19 cellular contexts compared by ENCODE assay signal in genomic region chr18:49597152-49597551, GRCh38. TPM values are rescaled to one million over a fixed set of nuclear protein-coding genes. Genes with fewer than 3 reads are reported as not detected.
DNase-seq lines count a peak whose midpoint lies in the region; ATAC-seq and TF ChIP-seq lines count a peak whose summit lies in the region.
"Had no signal": no experiment of that assay in that cellular context is flagged by ENCODE, and none has a peak within 500 bp of the region (broad histone marks: within the 10 kb centered on the region; RNA-seq: fewer than 3 reads in every experiment).

No MANE protein-coding gene starts in this region.

- peaks cover 11% of the 10 kb centered on the region for H3K4me1 Mint-ChIP-seq in GM23338
- H3K4me1 Mint-ChIP-seq: immature natural killer cell had no signal

- H3K79me1 ChIP-seq in mesendoderm (ENCODE audit: low read length), result no peaks in the 10 kb centered on the region

- H3K4me2 ChIP-seq in GM23338, result no peak overlapping the region
- H3K4me2 ChIP-seq in mesendoderm (ENCODE audit: low read length), result no peak overlapping the region

- no peaks in the 10 kb centered on the region for H3F3A ChIP-seq in GM23338 (replicated peaks; ENCODE audit: low read depth)

- no peak overlapping the region for H2BK15ac ChIP-seq in mesendoderm (replicated peaks; ENCODE audit: low read depth)

- no peaks in the 10 kb centered on the region for H3K9me3 Mint-ChIP-seq in GM23338
- H3K9me3 Mint-ChIP-seq: natural killer cell treated with Interleukin-12 subunit alpha and Interleukin-12 subunit beta and Interleukin-15 and Interleukin-18, amount 100 ng/mL, for 72 hours had no signal

- no peak overlapping the region for H3K4me3 ChIP-seq in GM23338
- H3K4me3 ChIP-seq in mesendoderm (ENCODE audit: low read length), result no peak overlapping the region
- H3K4me3 ChIP-seq: upper lobe of right lung had no signal

- H2BK5ac ChIP-seq in mesendoderm (ENCODE audit: low read length), result no peak overlapping the region

- H3K79me2 ChIP-seq in GM23338 (replicated peaks; ENCODE audit: insufficient read depth) (no peaks in the 10 kb centered on the region), mesendoderm (ENCODE audit: control insufficient read depth, insufficient read depth, low read length) (no peaks in the 10 kb centered on the region)

- no peak overlapping the region for H3K9ac ChIP-seq in mesendoderm (ENCODE audit: low read length)

- H3K56ac ChIP-seq in mesendoderm (ENCODE audit: low read length), result no peak overlapping the region

- H3K27me3 ChIP-seq in GM23338 (ENCODE audit: insufficient read depth), result no peaks in the 10 kb centered on the region
- no peaks in the 10 kb centered on the region for H3K27me3 ChIP-seq in mesendoderm (ENCODE audit: insufficient read depth, low read length, poor library complexity)
- H3K27me3 ChIP-seq: BE2C, upper lobe of right lung had no signal

- H2AK5ac ChIP-seq in mesendoderm (ENCODE audit: low read length), result no peak overlapping the region

- no peak overlapping the region for H3K4ac ChIP-seq in mesendoderm (ENCODE audit: low read depth, low read length)

- no peak overlapping the region for H3K23ac ChIP-seq in mesendoderm (ENCODE audit: low read length)

- peak; percentile 31; the same call in 1 of the 3 replicates for ATAC-seq in GM23338
- ATAC-seq: natural killer cell treated with Interleukin-12 subunit alpha and Interleukin-12 subunit beta and Interleukin-15 and Interleukin-18, amount 100 ng/mL, for 72 hours; stimulated activated naive CD8-positive, alpha-beta T cell treated with anti-CD3 and anti-CD28 coated beads, Interleukin-15, Interleukin-2, amounts not matched to agents 100 U/mL and 50 U/mL, for 24 hours; upper lobe of right lung had no signal

- H4K5ac ChIP-seq in mesendoderm (ENCODE audit: low read length), result no peak overlapping the region

- peak; percentile 32 for DNase-seq in GM23338 (ENCODE audit: low spot score)
- DNase-seq in NCI-H1092 treated with DMSO at 0.1 percent for 48 hours (lab: John Stamatoyannopoulos, UW), result peak; percentile 90
- DNase-seq in NCI-H774 (lab: John Stamatoyannopoulos, UW), result peak; percentile 71
- DNase-seq in mesendoderm, result peak; percentile 71
- no peak for DNase-seq in GOT3 (lab: John Stamatoyannopoulos, UW)
- DNase-seq in GM19238 (ENCODE audit: insufficient read length, low spot score), result no peak
- DNase-seq in MV-4-11 (lab: John Stamatoyannopoulos, UW), result no peak
- no peak for DNase-seq in activated CD4-positive, alpha-beta T cell treated with anti-CD3 and anti-CD28 coated beads, Interleukin-2, amount 50 U/mL, for 48 hours
- DNase-seq: activated CD4-positive, alpha-beta T cell treated with anti-CD3 and anti-CD28 coated beads for 4 hours; activated naive CD4-positive, alpha-beta T cell treated with Interleukin-2 at 50 U/mL for 16 hours; immature natural killer cell; KG1; stimulated activated CD4-positive, alpha-beta T cell treated with anti-CD3 and anti-CD28 coated beads, Interleukin-15, amount 100 ng/mL, for 24 hours; stimulated activated naive CD8-positive, alpha-beta T cell treated with anti-CD3 and anti-CD28 coated beads, Interleukin-15, Interleukin-2, amounts not matched to agents 100 U/mL and 50 U/mL, for 24 hours; upper lobe of right lung had no signal

- H4K20me1 ChIP-seq in GM23338 (replicated peaks; ENCODE audit: insufficient read depth), result no peaks in the 10 kb centered on the region

- H3K9me2 ChIP-seq in GM23338 (ENCODE audit: insufficient read depth), result no peaks in the 10 kb centered on the region; the same call in 1 of the 2 replicates

- no peak overlapping the region for H3K4me3 Mint-ChIP-seq in GM23338
- H3K4me3 Mint-ChIP-seq: immature natural killer cell; natural killer cell treated with Interleukin-12 subunit alpha and Interleukin-12 subunit beta and Interleukin-15 and Interleukin-18, amount 100 ng/mL, for 72 hours had no signal

- H4K8ac ChIP-seq in mesendoderm (ENCODE audit: low read depth, low read length), result no peak overlapping the region

- no peak overlapping the region for H2AFZ ChIP-seq in GM23338

- H3K36me3 ChIP-seq in GM23338 (ENCODE audit: insufficient read depth) (no peaks in the 10 kb centered on the region), mesendoderm (ENCODE audit: control insufficient read depth, insufficient read depth, low read length) (no peaks in the 10 kb centered on the region)
- H3K36me3 ChIP-seq: BE2C, upper lobe of right lung had no signal

- no peak overlapping the region for H3K18ac ChIP-seq in mesendoderm (ENCODE audit: low read length)

- no peak overlapping the region for H2BK120ac ChIP-seq in mesendoderm (ENCODE audit: low read depth, low read length)

- H3K36me3 Mint-ChIP-seq in GM23338 (ENCODE audit: low read depth), result no peaks in the 10 kb centered on the region
- H3K36me3 Mint-ChIP-seq: immature natural killer cell; natural killer cell treated with Interleukin-12 subunit alpha and Interleukin-12 subunit beta and Interleukin-15 and Interleukin-18, amount 100 ng/mL, for 72 hours had no signal

- H3K27me3 Mint-ChIP-seq in GM23338 (ENCODE audit: insufficient read depth, low read depth, poor library complexity), result no peaks in the 10 kb centered on the region

- H3K27ac ChIP-seq in GM23338 (ENCODE audit: low read depth), result no peak overlapping the region
- no peak overlapping the region for H3K27ac ChIP-seq in mesendoderm (ENCODE audit: low read depth, low read length)
- H3K27ac ChIP-seq: HL-60, upper lobe of right lung had no signal

- H3K27ac Mint-ChIP-seq in GM23338, result no peak overlapping the region
- H3K27ac Mint-ChIP-seq: immature natural killer cell; natural killer cell treated with Interleukin-12 subunit alpha and Interleukin-12 subunit beta and Interleukin-15 and Interleukin-18, amount 100 ng/mL, for 72 hours had no signal

- no peak for TF ChIP-seq CTCF in GM23338 (conservative IDR thresholded peaks at IDR 0.05; ENCODE audit: low read depth in 2 of 2)

- WGBS in mesendoderm (ENCODE audit: extremely low coverage, insufficient coverage, low lambda C conversion rate), result no CpG with 5 or more reads among the region's 4 CpGs

- H3K4me1 ChIP-seq in GM23338 (ENCODE audit: insufficient read depth), result peaks cover 6% of the 10 kb centered on the region; the same call in 1 of the 2 replicates
- H3K4me1 ChIP-seq in mesendoderm (ENCODE audit: control insufficient read depth, low read depth, low read length), result no peaks in the 10 kb centered on the region
- H3K4me1 ChIP-seq: BE2C, upper lobe of right lung had no signal

TF ChIP-seq in GM23338, 12 proteins besides CTCF, POLR2A, EP300 and RAD21 (continues in another document):
- TF ChIP-seq ZNF331 (CRISPR knock-in tag; IDR thresholded peaks at IDR 0.05; ENCODE audit: low read depth), result no peak

RNA-seq across cellular contexts. Expression of gene LIPG, which starts 35.3 kb away (rescaled TPM):
- 17.2 and 17.7 TPM in 2 replicates for total RNA-seq in GM23338 (2014; rRNA removed; shearing (Covaris generic))
- 3.3 and 4.9 TPM in 2 replicates for polyA plus RNA-seq in GM23338 (2016; fragmentation: Nextera tagmentation; extraction: Ambion mirVana)
- 13.0 TPM for polyA plus RNA-seq in mesendoderm (2013, experiment 1 of 2)
- polyA plus RNA-seq in mesendoderm (2013, experiment 2 of 2), result 14.1 TPM
- total RNA-seq: OCI-LY7 had no signal
- polyA plus RNA-seq: immature natural killer cell had no signal

Comparison
In these comparisons a context has a peak if more than half of its experiments do, and no peak if none do; other contexts are left out.
1. DNase-seq: peak in GM23338 (single experiment), NCI-H1092 treated with DMSO at 0.1 percent for 48 hours (single experiment), NCI-H774 (single experiment) and mesendoderm (single experiment); none in GOT3 (single experiment), GM19238 (single experiment), MV-4-11 (single experiment) and activated CD4-positive, alpha-beta T cell treated with anti-CD3 and anti-CD28 coated beads, Interleukin-2, amount 50 U/mL, for 48 hours (0 of 2).